2 cellular contexts compared by ENCODE assay signal in genomic region chr6:41036601-41037000, GRCh38.
TF ChIP-seq lines count a peak whose summit lies in the region.

No MANE protein-coding gene starts in this region.

TF ChIP-seq in A549, 52 proteins besides CTCF, POLR2A, EP300 and RAD21 (continued from another document):
- TF ChIP-seq PBX3 (IDR thresholded peaks at IDR 0.05) (no peak), FOSB (CRISPR knock-in tag; IDR thresholded peaks at IDR 0.05) (no peak), POLR2AphosphoS2 (conservative IDR thresholded peaks at IDR 0.05; ENCODE audit: low read length) (no peak), FOSL2 (IDR thresholded peaks at IDR 0.05) (no peak), FOSL2 (CRISPR knock-in tag; IDR thresholded peaks at IDR 0.05) (no peak), HOXB5 (CRISPR knock-in tag; IDR thresholded peaks at IDR 0.05) (no peak), SREBF2 (IDR thresholded peaks at IDR 0.05) (no peak), RFX5 (IDR thresholded peaks at IDR 0.05) (no peak), HDAC2 (IDR thresholded peaks at IDR 0.05) (no peak), EHF (CRISPR knock-in tag; IDR thresholded peaks at IDR 0.05) (no peak), CBX8 (IDR thresholded peaks at IDR 0.05) (no peak)
- TF ChIP-seq, protein P1, sequence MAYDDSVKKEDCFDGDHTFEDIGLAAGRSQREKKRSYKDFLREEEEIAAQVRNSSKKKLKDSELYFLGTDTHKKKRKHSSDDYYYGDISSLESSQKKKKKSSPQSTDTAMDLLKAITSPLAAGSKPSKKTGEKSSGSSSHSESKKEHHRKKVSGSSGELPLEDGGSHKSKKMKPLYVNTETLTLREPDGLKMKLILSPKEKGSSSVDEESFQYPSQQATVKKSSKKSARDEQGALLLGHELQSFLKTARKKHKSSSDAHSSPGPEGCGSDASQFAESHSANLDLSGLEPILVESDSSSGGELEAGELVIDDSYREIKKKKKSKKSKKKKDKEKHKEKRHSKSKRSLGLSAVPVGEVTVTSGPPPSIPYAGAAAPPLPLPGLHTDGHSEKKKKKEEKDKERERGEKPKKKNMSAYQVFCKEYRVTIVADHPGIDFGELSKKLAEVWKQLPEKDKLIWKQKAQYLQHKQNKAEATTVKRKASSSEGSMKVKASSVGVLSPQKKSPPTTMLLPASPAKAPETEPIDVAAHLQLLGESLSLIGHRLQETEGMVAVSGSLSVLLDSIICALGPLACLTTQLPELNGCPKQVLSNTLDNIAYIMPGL (CRISPR knock-in tag; IDR thresholded peaks at IDR 0.05; ENCODE audit: borderline replicate concordance) = no peak

TF ChIP-seq in SK-N-SH, 30 proteins besides CTCF, POLR2A, EP300 and RAD21 (continued from another document):
- no peak for TF ChIP-seq FOXM1 (IDR thresholded peaks at IDR 0.05; ENCODE audit: low read depth)
- TF ChIP-seq NRF1 (IDR thresholded peaks at IDR 0.05; ENCODE audit: low read depth, low read length) = no peak
